ENCODE assay signal across 1 cellular context in the genomic region with DNA sequence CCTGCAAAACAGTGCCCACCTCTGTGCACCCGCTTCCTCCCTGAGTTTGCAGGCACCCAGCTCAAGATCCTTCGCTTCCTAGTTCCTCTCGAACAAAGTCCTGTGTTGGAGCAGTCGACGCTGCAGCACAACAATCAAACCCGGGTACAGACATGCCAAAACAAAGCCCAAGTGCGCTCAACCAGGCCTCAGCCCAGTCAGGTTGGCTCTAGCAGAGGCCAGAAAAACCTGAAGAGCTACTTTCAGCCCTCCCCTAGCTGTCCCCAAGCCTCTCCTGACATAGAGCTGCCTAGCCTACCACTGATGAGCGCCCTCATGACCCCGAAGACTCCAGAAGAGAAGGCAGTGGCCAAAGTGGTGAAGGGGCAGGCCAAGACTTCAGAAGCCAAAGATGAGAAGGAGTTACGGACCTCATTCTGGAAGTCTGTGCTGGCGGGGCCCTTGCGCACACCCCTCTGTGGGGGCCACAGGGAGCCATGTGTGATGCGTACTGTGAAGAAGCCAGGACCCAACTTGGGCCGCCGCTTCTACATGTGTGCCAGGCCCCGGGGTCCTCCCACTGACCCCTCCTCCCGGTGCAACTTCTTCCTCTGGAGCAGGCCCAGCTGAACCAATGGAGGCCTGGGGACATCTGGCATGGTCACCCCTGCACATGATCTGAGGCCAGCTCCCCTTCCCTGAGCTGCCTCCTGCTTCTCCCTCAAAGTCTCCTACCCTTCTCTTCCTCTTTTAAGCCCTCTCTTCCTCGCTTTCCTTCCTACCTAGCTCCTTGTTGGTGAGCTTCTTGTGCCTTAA.
TF ChIP-seq lines count a peak whose summit lies in the region.

No MANE protein-coding gene starts in this region.

TF ChIP-seq in A549, 52 proteins besides CTCF, POLR2A, EP300 and RAD21:
- TF ChIP-seq CHD2 (IDR thresholded peaks at IDR 0.05; ENCODE audit: low read length, partially characterized antibody) (no peak), ELK1 (IDR thresholded peaks at IDR 0.05; ENCODE audit: low read depth, low read length) (no peak), SMC3 (IDR thresholded peaks at IDR 0.05) (no peak), FOSB (CRISPR knock-in tag; IDR thresholded peaks at IDR 0.05) (no peak), ZFP36 (IDR thresholded peaks at IDR 0.05; ENCODE audit: borderline replicate concordance, partially characterized antibody) (no peak), HMGXB4 (CRISPR knock-in tag; IDR thresholded peaks at IDR 0.05; ENCODE audit: borderline replicate concordance) (no peak), RARB (CRISPR knock-in tag; IDR thresholded peaks at IDR 0.05) (no peak), NFE2L2 (conservative IDR thresholded peaks at IDR 0.05; ENCODE audit: low read length) (no peak), EHMT2 (IDR thresholded peaks at IDR 0.05; ENCODE audit: low read depth) (no peak), BHLHE40 (IDR thresholded peaks at IDR 0.05; ENCODE audit: low read depth, low read length) (no peak)
- TF ChIP-seq, protein P1, sequence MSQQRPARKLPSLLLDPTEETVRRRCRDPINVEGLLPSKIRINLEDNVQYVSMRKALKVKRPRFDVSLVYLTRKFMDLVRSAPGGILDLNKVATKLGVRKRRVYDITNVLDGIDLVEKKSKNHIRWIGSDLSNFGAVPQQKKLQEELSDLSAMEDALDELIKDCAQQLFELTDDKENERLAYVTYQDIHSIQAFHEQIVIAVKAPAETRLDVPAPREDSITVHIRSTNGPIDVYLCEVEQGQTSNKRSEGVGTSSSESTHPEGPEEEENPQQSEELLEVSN (IDR thresholded peaks at IDR 0.05; ENCODE audit: borderline replicate concordance, low read depth) = no peak
